In the genomic region with DNA sequence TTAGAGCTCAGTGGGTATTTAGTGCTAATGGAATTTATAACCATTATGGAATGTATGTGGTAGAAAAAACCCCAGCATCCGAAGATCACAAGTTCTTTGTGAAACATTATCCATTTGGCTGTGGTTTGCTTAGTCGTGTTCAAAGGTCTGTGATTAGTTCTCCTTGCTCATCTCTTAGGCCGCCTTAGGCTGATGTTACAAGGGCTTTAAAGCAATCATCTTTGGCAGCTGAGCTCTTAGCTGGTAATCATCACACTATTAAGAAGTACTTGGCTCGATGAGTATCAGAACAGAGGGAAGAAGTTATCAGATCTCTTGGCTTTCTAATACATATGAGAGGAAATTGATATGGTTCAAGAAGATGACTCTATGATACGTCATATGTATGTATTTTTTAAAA, we compare ENCODE assay signal across 1 cellular context.
TF ChIP-seq lines count a peak whose summit lies in the region.

No MANE protein-coding gene starts in this region.

TF ChIP-seq in IMR-90, 13 proteins besides CTCF, POLR2A, EP300 and RAD21 (continued from another document):
- TF ChIP-seq MXI1 (IDR thresholded peaks at IDR 0.05; ENCODE audit: borderline replicate concordance, low read depth, low read length) (no peak), MAZ (IDR thresholded peaks at IDR 0.05; ENCODE audit: borderline replicate concordance, low read depth, low read length) (no peak), NFE2L2 (IDR thresholded peaks at IDR 0.05; ENCODE audit: low read depth, low read length) (no peak), BHLHE40 (IDR thresholded peaks at IDR 0.05; ENCODE audit: low read depth, low read length) (no peak), RCOR1 (IDR thresholded peaks at IDR 0.05; ENCODE audit: insufficient replicate concordance, low read length) (no peak), ELK1 (IDR thresholded peaks at IDR 0.05; ENCODE audit: borderline replicate concordance, low read depth, low read length) (no peak), RFX5 (IDR thresholded peaks at IDR 0.05; ENCODE audit: low read depth, low read length) (no peak), CEBPB (IDR thresholded peaks at IDR 0.05; ENCODE audit: low read depth, low read length) (no peak), SMC3 (IDR thresholded peaks at IDR 0.05; ENCODE audit: low read depth, low read length) (no peak)
- TF ChIP-seq, protein P1, sequence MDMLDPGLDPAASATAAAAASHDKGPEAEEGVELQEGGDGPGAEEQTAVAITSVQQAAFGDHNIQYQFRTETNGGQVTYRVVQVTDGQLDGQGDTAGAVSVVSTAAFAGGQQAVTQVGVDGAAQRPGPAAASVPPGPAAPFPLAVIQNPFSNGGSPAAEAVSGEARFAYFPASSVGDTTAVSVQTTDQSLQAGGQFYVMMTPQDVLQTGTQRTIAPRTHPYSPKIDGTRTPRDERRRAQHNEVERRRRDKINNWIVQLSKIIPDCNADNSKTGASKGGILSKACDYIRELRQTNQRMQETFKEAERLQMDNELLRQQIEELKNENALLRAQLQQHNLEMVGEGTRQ (IDR thresholded peaks at IDR 0.05; ENCODE audit: low read depth, low read length), result no peak
